9 cellular contexts compared by ENCODE assay signal in the genomic region with DNA sequence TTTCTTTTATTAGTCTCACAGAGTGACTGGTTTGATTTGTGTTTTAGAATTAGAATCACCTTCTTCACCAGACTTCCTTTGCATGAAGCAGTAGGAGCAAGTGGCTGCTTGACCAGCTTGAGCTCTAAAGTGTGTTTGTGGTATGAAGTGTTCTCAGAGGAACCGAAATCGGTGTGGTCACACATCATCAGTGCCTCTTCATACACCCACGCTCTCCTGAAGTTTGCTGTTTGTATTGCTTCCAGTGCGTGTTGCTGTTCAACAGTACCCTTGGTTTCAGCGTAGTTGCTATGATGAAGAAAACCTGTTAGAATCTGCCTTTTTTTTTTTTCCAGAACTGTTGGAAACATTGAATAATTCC.
DNase-seq lines count a peak whose midpoint lies in the region; ATAC-seq, FAIRE-seq and TF ChIP-seq lines count a peak whose summit lies in the region.
"Had no signal": no experiment of that assay in that cellular context is flagged by ENCODE, and none has a peak within 500 bp of the region (broad histone marks: within the 10 kb centered on the region; RNA-seq: fewer than 3 reads in every experiment).

No MANE protein-coding gene starts in this region.

- H3K9ac ChIP-seq in kidney (ENCODE audit: low read length in 2 of 2), result no peak overlapping the region

- ATAC-seq in GM19452 (IDR thresholded peaks at IDR 0.05; ENCODE audit: unreplicated experiment) (peak; percentile 73), HG03442 (IDR thresholded peaks at IDR 0.05; ENCODE audit: unreplicated experiment) (peak; percentile 66)

- H3K27me3 ChIP-seq in DOHH2 (ENCODE audit: control insufficient read depth, low read length), result no peaks in the 10 kb centered on the region

- H3K36me3 ChIP-seq in DOHH2 (ENCODE audit: control insufficient read depth, low read length) (no peaks in the 10 kb centered on the region), kidney (ENCODE audit: control insufficient read depth in 1 of 2, insufficient read depth in 2 of 2, low read length in 2 of 2) (no peaks in the 10 kb centered on the region)

- H3K4me2 ChIP-seq in DOHH2 (ENCODE audit: low read length), result peak overlapping the region; percentile 60

- H3K4me1 ChIP-seq in DOHH2 (ENCODE audit: control insufficient read depth, low read length), result peaks cover 98% of the 10 kb centered on the region
- H3K4me1 ChIP-seq in kidney (ENCODE audit: control insufficient read depth in 1 of 2, insufficient read depth in 1 of 2, low read depth in 1 of 2, low read length in 2 of 2), result peaks cover 14 to 15% of the 10 kb centered on the region in 2 donors

- peaks cover 6% of the 10 kb centered on the region; the same call in 1 of the 2 replicates for H3F3A ChIP-seq in DOHH2 (ENCODE audit: control insufficient read depth, insufficient read depth)

- DNase-seq in amniotic epithelial cell (ENCODE audit: low read depth) (peak; percentile 80), NCI-H2107 (lab: John Stamatoyannopoulos, UW) (no peak), cortex of kidney (lab: John Stamatoyannopoulos, UW) (no peak), kidney (no peak)
- DNase-seq in stimulated activated CD4-positive, alpha-beta T cell treated with anti-CD3 and anti-CD28 coated beads, Interleukin-4, amount 100 ng/mL, for 24 hours, result peak; percentile 70

- FAIRE-seq in kidney (lab: Jason Lieb, UNC), result no peak
- FAIRE-seq: endothelial cell of umbilical vein had no signal

- H3K27ac ChIP-seq in DOHH2 (ENCODE audit: low read depth, low read length), result peak overlapping the region; percentile 65
- peak overlapping the region in 1 of 2 donors; percentile 33 for H3K27ac ChIP-seq in kidney (ENCODE audit: low read depth in 2 of 2, low read length in 2 of 2)

- no peaks in the 10 kb centered on the region for H3K9me2 ChIP-seq in DOHH2 (replicated peaks; ENCODE audit: control insufficient read depth, low read length)

- H3K9me3 ChIP-seq in DOHH2 (ENCODE audit: control insufficient read depth, insufficient read depth, low read length), result no peaks in the 10 kb centered on the region
- no peaks in the 10 kb centered on the region for H3K9me3 ChIP-seq in kidney (ENCODE audit: control insufficient read depth in 1 of 2, low read length in 2 of 2)

- H3K4me3 ChIP-seq in DOHH2 (ENCODE audit: low read length) (peak overlapping the region; percentile 50), kidney (ENCODE audit: low read length in 2 of 2) (no peak overlapping the region)

- TF ChIP-seq CTCF in DOHH2 (IDR thresholded peaks at IDR 0.05; ENCODE audit: low read depth, low read length, poor library complexity, severe bottlenecking), result no peak
- TF ChIP-seq CTCF in kidney (IDR thresholded peaks at IDR 0.05; ENCODE audit: borderline replicate concordance, extremely low read depth, insufficient read depth), result no peak

- no peaks in the 10 kb centered on the region for H4K20me1 ChIP-seq in DOHH2 (ENCODE audit: control insufficient read depth, insufficient read depth, low read depth, low read length)

- peaks cover 80% of the 10 kb centered on the region for H3K79me2 ChIP-seq in DOHH2 (ENCODE audit: control insufficient read depth, low read length)

- intact Hi-C loops in kidney (cut with DNase I), result no loop called here

Comparison
In these comparisons a context has a peak if more than half of its experiments do, and no peak if none do; other contexts are left out.
1. DNase-seq: peak in amniotic epithelial cell (single experiment) and stimulated activated CD4-positive, alpha-beta T cell treated with anti-CD3 and anti-CD28 coated beads, Interleukin-4, amount 100 ng/mL, for 24 hours (single experiment); none in NCI-H2107 (single experiment), cortex of kidney (single experiment) and kidney (single experiment).